24 cellular contexts compared by ENCODE assay signal in genomic region chr3:1469687-1470086, GRCh38.
DNase-seq lines count a peak whose midpoint lies in the region; TF ChIP-seq lines count a peak whose summit lies in the region.
"Had no signal": no experiment of that assay in that cellular context is flagged by ENCODE, and none has a peak within 500 bp of the region (broad histone marks: within the 10 kb centered on the region; RNA-seq: fewer than 3 reads in every experiment).

No MANE protein-coding gene starts in this region.

- H3K4me3 ChIP-seq in esophagus squamous epithelium: no peak overlapping the region
- H3K4me3 ChIP-seq: A549; BLaER1 treated with 17β-estradiol and CSF1 and Interleukin-3, amounts not matched to agents 10 nM and 100 nM; GM12878; GM23338 had no signal

- WGBS in esophagus squamous epithelium, 2 donors: 34 to 42% methylated on average over 2 of the region's 2 CpGs

- no peaks in the 10 kb centered on the region for H3K27me3 ChIP-seq in esophagus squamous epithelium
- H3K27me3 ChIP-seq: BE2C; BLaER1 treated with 17β-estradiol and CSF1 and Interleukin-3, amounts not matched to agents 10 nM and 100 nM had no signal

- TF ChIP-seq POLR2A in esophagus squamous epithelium (IDR thresholded peaks at IDR 0.05): no peak

- intact Hi-C loops in esophagus squamous epithelium (cut with DNase I): no loop called here

- H3K4me1 ChIP-seq in esophagus squamous epithelium: no peaks in the 10 kb centered on the region
- H3K4me1 ChIP-seq: A549; BE2C; BLaER1 treated with 17β-estradiol and CSF1 and Interleukin-3, amounts not matched to agents 10 nM and 100 nM had no signal

- H3K9me3 ChIP-seq in esophagus squamous epithelium: no peaks in the 10 kb centered on the region
- H3K9me3 ChIP-seq: A549; BE2C; BLaER1 treated with 17β-estradiol and CSF1 and Interleukin-3, amounts not matched to agents 10 nM and 100 nM had no signal

- TF ChIP-seq CTCF in esophagus squamous epithelium (IDR thresholded peaks at IDR 0.05): no peak

- H3K36me3 ChIP-seq in esophagus squamous epithelium: no peaks in the 10 kb centered on the region
- H3K36me3 ChIP-seq: BE2C; BLaER1 treated with 17β-estradiol and CSF1 and Interleukin-3, amounts not matched to agents 10 nM and 100 nM had no signal

- DNase-seq in HT-29 (ENCODE audit: low spot score) (peak; percentile 9), kidney tubule cell (ENCODE audit: low spot score) (peak; percentile 5), mucosa of gallbladder (ENCODE audit: low spot score) (peak; percentile 52), renal cortical epithelial cell (ENCODE audit: low read depth) (peak; percentile 34), SKM-1 treated with dmso at 0.1 percent for 144 hours (lab: John Stamatoyannopoulos, UW; ENCODE audit: unreplicated experiment) (no peak), COLO829 (ENCODE audit: low spot score) (no peak), esophagus squamous epithelium (lab: John Stamatoyannopoulos, UW) (no peak), putamen (ENCODE audit: low spot score) (no peak)
- DNase-seq: 8988T; ACHN; AML-193; BE2C; CD4-positive, alpha-beta T cell; CD8-positive, alpha-beta memory T cell; COR-L47; DMS 273 treated with DMSO at 0.1 percent for 48 hours; DMS79; EL; GDM1; H9 had no signal

- no peak overlapping the region for H3K27ac ChIP-seq in esophagus squamous epithelium
- H3K27ac ChIP-seq: A549; BLaER1 treated with 17β-estradiol and CSF1 and Interleukin-3, amounts not matched to agents 10 nM and 100 nM had no signal

Comparison
In these comparisons a context has a peak if more than half of its experiments do, and no peak if none do; other contexts are left out.
1. DNase-seq: peak in HT-29 (single experiment), kidney tubule cell (single experiment), mucosa of gallbladder (single experiment) and renal cortical epithelial cell (single experiment); none in SKM-1 treated with dmso at 0.1 percent for 144 hours (single experiment), COLO829 (single experiment), esophagus squamous epithelium (single experiment) and putamen (single experiment).